ENCODE assay signal across 12 cellular contexts in genomic region chr9:124012368-124013262, GRCh38. TPM values are rescaled to one million over a fixed set of nuclear protein-coding genes. Genes with fewer than 3 reads are reported as not detected.
DNase-seq lines count a peak whose midpoint lies in the region; ATAC-seq, FAIRE-seq and TF ChIP-seq lines count a peak whose summit lies in the region.
"Had no signal": no experiment of that assay in that cellular context is flagged by ENCODE, and none has a peak within 500 bp of the region (broad histone marks: within the 10 kb centered on the region; RNA-seq: fewer than 3 reads in every experiment).

No MANE protein-coding gene starts in this region.

- DNase-seq in GM12865 (ENCODE audit: low read depth) (peak; percentile 49), GM12878 (ENCODE audit: low read depth, low spot score) (no peak), nephron progenitor cell (peak; percentile 44), 8988T (no peak), Calu3 (no peak), NCI-H446 (lab: John Stamatoyannopoulos, UW) (no peak), NCI-H1105 treated with DMSO at 0.1 percent for 48 hours (lab: John Stamatoyannopoulos, UW) (no peak)
- DNase-seq: activated CD4-positive, alpha-beta memory T cell treated with anti-CD3 and anti-CD28 coated beads, Interleukin-2, amount 10 ng/mL, durations not matched to agents 7 days and 5 days; NCI-H2081 treated with DMSO at 0.1 percent for 48 hours; stimulated activated CD4-positive, alpha-beta T cell treated with anti-CD3 and anti-CD28 coated beads, Interleukin-4, amount 100 ng/mL, for 1 hour had no signal

- H3K9me3 ChIP-seq in GM12878 (replicated peaks; ENCODE audit: control insufficient read depth, insufficient read depth, low read length) = no peaks in the 10 kb centered on the region; the same call in 2 of the 3 replicates

- H4K20me1 ChIP-seq in GM12878 (ENCODE audit: control insufficient read depth, insufficient read depth) = 0 out of 2 replicates have a peak, but pooled peaks cover 4% of the 10 kb centered on the region

- TF ChIP-seq POLR2A in GM12878 (IDR thresholded peaks at IDR 0.05; ENCODE audit: low read depth, low read length) = no peak

- WGBS in GM12878 (ENCODE audit: insufficient coverage, insufficient replicate concordance, low lambda C conversion rate, missing lambda C conversion rate) = 16% methylated on average over 61 of the region's 80 CpGs

- no peak overlapping the region for H3K27ac Mint-ChIP-seq in nephron progenitor cell
- no peak overlapping the region for H3K27ac Mint-ChIP-seq in Calu3 (ENCODE audit: unreplicated experiment)
- H3K27ac Mint-ChIP-seq: activated CD4-positive, alpha-beta memory T cell treated with anti-CD3 and anti-CD28 coated beads, Interleukin-2, amount 10 ng/mL, durations not matched to agents 7 days and 5 days had no signal

- ATAC-seq in GM12878 = no peak

- H3K79me2 ChIP-seq in ACC112 (ENCODE audit: control insufficient read depth, insufficient read depth, low read length, unreplicated experiment) (no peaks in the 10 kb centered on the region), GM12878 (ENCODE audit: control insufficient read depth, insufficient read depth, low read length) (no peaks in the 10 kb centered on the region; the same call in 1 of the 2 replicates)

- POLR2A ChIA-PET in GM12878 (lab: Charles Lee) = interaction anchor here (0.6 to 2.2 kb wide), 4 partner anchors 15 to 318 kb away, joined by 3 to 29 read pairs (median 4); no protein-coding TSS in a partner anchor

- no peaks in the 10 kb centered on the region for H3K36me3 Mint-ChIP-seq in nephron progenitor cell (ENCODE audit: low read depth)
- H3K36me3 Mint-ChIP-seq in Calu3 (ENCODE audit: insufficient read depth, unreplicated experiment) = no peaks in the 10 kb centered on the region

- peaks cover 96% of the 10 kb centered on the region for H3K27me3 ChIP-seq in ACC112 (ENCODE audit: insufficient read depth, low read length)
- H3K27me3 ChIP-seq in GM12878 (replicated peaks in 1 of 2; ENCODE audit: control insufficient read depth in 2 of 2, insufficient read depth in 2 of 2, low read length in 1 of 2) = peaks cover 0 to 64% of the 10 kb centered on the region in 2 experiments; a peak in 3 of 4 replicates

- TF ChIP-seq CTCF in GM12865 (IDR thresholded peaks at IDR 0.05; ENCODE audit: insufficient read depth, low read depth, low read length, missing control alignments) (no peak), GM12878 (IDR thresholded peaks at IDR 0.05 in 2 of 3, conservative IDR thresholded peaks at IDR 0.05 in 1 of 3; ENCODE audit: control insufficient read depth in 2 of 3, extremely low read depth in 1 of 3, insufficient read depth in 1 of 3, low read depth in 3 of 3, low read length in 3 of 3) (no peak), nephron progenitor cell (IDR thresholded peaks at IDR 0.05) (no peak), Calu3 (IDR thresholded peaks at IDR 0.05; ENCODE audit: unreplicated experiment) (no peak)

- intact Hi-C loops in GM12878 (cut with micrococcal nuclease; ENCODE audit: unreplicated experiment) (no loop called here), Calu3 (cut with micrococcal nuclease; ENCODE audit: unreplicated experiment) (no loop called here)

- H3K27ac ChIP-seq in ACC112 (ENCODE audit: low read depth, low read length) (no peak overlapping the region), GM12878 (ENCODE audit: control insufficient read depth, insufficient read depth) (no peak overlapping the region)

- in situ Hi-C loops in GM12878 (cut with MboI) = no loop called here

- peak overlapping the region; percentile 76 for H3K4me3 ChIP-seq in ACC112 (ENCODE audit: low read depth, low read length)
- peak overlapping the region; percentile 57 for H3K4me3 ChIP-seq in GM12865 (ENCODE audit: low read depth, low read length)
- H3K4me3 ChIP-seq in GM12878 = peak overlapping the region; percentile 51

- no peaks in the 10 kb centered on the region for H3K36me3 ChIP-seq in ACC112 (ENCODE audit: insufficient read depth, low read length)
- H3K36me3 ChIP-seq in GM12878 (ENCODE audit: control insufficient read depth in 2 of 2, insufficient read depth in 2 of 2, low read length in 1 of 2) = peaks cover 0 to 1% of the 10 kb centered on the region in 2 experiments; a peak in 1 of 4 replicates

- SMC1A ChIA-PET in GM12878 (lab: Charles Lee; ENCODE audit: uncharacterized antibody, unreplicated experiment) = interaction anchor here (1.0 to 2.0 kb wide), 2 partner anchors 8 to 26 kb away, joined by 3 to 14 read pairs; no protein-coding TSS in a partner anchor

- CTCF ChIA-PET in GM12878 (lab: Yijun Ruan, JAX) (interaction anchor here (3.1 kb wide), 1 partner anchor 27 kb away, joined by 11 read pairs; no protein-coding TSS in a partner anchor), Calu3 (lab: Charles Lee) (interaction anchor here (0.6 kb wide), 1 partner anchor 266 kb away, joined by 3 read pairs; no protein-coding TSS in a partner anchor)

- no peak for FAIRE-seq in GM12878 (lab: Jason Lieb, UNC)

- H3K4me2 ChIP-seq in GM12878 (ENCODE audit: control insufficient read depth, insufficient read depth) = peak overlapping the region; percentile 64; the same call in 1 of the 2 replicates

- no peak for TF ChIP-seq EP300 in GM12878 (IDR thresholded peaks at IDR 0.05; ENCODE audit: borderline replicate concordance in 1 of 2, control insufficient read depth in 1 of 2, low read depth in 2 of 2, low read length in 2 of 2)

- no peak overlapping the region for H2AFZ ChIP-seq in ACC112 (ENCODE audit: low read length, unreplicated experiment)
- no peak overlapping the region for H2AFZ ChIP-seq in GM12878 (ENCODE audit: control insufficient read depth, low read depth, low read length)

- no TSS peak for BruUV-seq in GM12878 (replicated peaks; lab: Mats Ljungman, UMichigan)
- BruUV-seq in Calu3 (replicated peaks; lab: Mats Ljungman, UMichigan) = no TSS peak

- H3K9ac ChIP-seq in GM12878 (ENCODE audit: control insufficient read depth, insufficient read depth, low read length) = no peak overlapping the region

- peak overlapping the region; percentile 63 for H3K4me3 Mint-ChIP-seq in nephron progenitor cell
- H3K4me3 Mint-ChIP-seq in Calu3 (ENCODE audit: low read depth, unreplicated experiment) = no peak overlapping the region
- H3K4me3 Mint-ChIP-seq: activated CD4-positive, alpha-beta memory T cell treated with anti-CD3 and anti-CD28 coated beads, Interleukin-2, amount 10 ng/mL, durations not matched to agents 7 days and 5 days had no signal

- H3K4me1 Mint-ChIP-seq in nephron progenitor cell (peaks cover 39% of the 10 kb centered on the region), Calu3 (ENCODE audit: low read depth, unreplicated experiment) (peaks cover 13% of the 10 kb centered on the region)

- RAD21 ChIA-PET in GM12878 (lab: Charles Lee; ENCODE audit: unreplicated experiment) = interaction anchor here (1.1 to 4.3 kb wide), 3 partner anchors 9 to 52 kb away, joined by 4 to 17 read pairs (median 6); no protein-coding TSS in a partner anchor

- H3K27me3 Mint-ChIP-seq in nephron progenitor cell (ENCODE audit: low read depth, poor library complexity) (peaks cover 95% of the 10 kb centered on the region), Calu3 (ENCODE audit: unreplicated experiment) (peaks cover 83% of the 10 kb centered on the region)

- H3K4me1 ChIP-seq in ACC112 (ENCODE audit: control insufficient read depth, insufficient read depth, low read length, unreplicated experiment) (no peaks in the 10 kb centered on the region), GM12878 (ENCODE audit: control insufficient read depth, insufficient read depth, low read length) (peaks cover 18% of the 10 kb centered on the region)

- H3K9me3 Mint-ChIP-seq in nephron progenitor cell = no peaks in the 10 kb centered on the region
- no peaks in the 10 kb centered on the region for H3K9me3 Mint-ChIP-seq in Calu3 (ENCODE audit: low read depth, unreplicated experiment)
- H3K9me3 Mint-ChIP-seq: activated CD4-positive, alpha-beta memory T cell treated with anti-CD3 and anti-CD28 coated beads, Interleukin-2, amount 10 ng/mL, durations not matched to agents 7 days and 5 days had no signal

- no peak for TF ChIP-seq RAD21 in GM12878 (IDR thresholded peaks at IDR 0.05; ENCODE audit: insufficient read depth, low read depth, low read length)

TF ChIP-seq in GM12878, 131 proteins besides CTCF, POLR2A, EP300 and RAD21 (continues in another document):
- TF ChIP-seq BHLHE40 (IDR thresholded peaks at IDR 0.05; ENCODE audit: borderline replicate concordance in 1 of 2, low read depth in 2 of 2, low read length in 1 of 2) (peak in 1 of 2 experiments; percentile 43; a peak in 1 of 4 replicates), IKZF1 (conservative IDR thresholded peaks at IDR 0.05) (peak; percentile 13; the same call in 1 of the 2 replicates), CEBPB (IDR thresholded peaks at IDR 0.05; ENCODE audit: borderline replicate concordance in 1 of 2, low read depth in 2 of 2, low read length in 2 of 2) (no peak)

RNA-seq across cellular contexts. Expression of gene LHX2, which starts 1.0 kb away (rescaled TPM):
- 34.7 and 38.5 TPM in 2 replicates for total RNA-seq in GM12878 (2013; cell fraction: nucleolus; rRNA removed)
- total RNA-seq in GM12878 (2014; rRNA removed) (6.0 and 8.0 TPM in 2 replicates), GM12878 (2014; rRNA removed; fragmentation: Illumina TruSeq; extraction: Trizol) (3.3 TPM in 2 replicates), GM12878 (2021) (9.0 and 10.3 TPM in 2 replicates), Calu3 (2022) (not detected in 2 replicates)
- 1.1 TPM for polyA plus RNA-seq in GM12878 (2011; ENCODE audit: low read depth)
- polyA plus RNA-seq in GM12878 (2011; rRNA removed) (46.5 and 69.8 TPM in 2 replicates), GM12878 (2014; fragmentation: Illumina TruSeq; extraction: Trizol) (3.6 and 6.0 TPM in 2 replicates), GM12878 (2014; fragmentation: Nextera tagmentation; extraction: Ambion mirVana) (1 to 10 TPM in 1 of 2 experiments, under 1 TPM in 1; 0.82 to 2.6 TPM), GM12878 (2014; rRNA removed) (7.6 and 14.2 TPM in 2 replicates), GM12878 (2016; fragmentation: Nextera tagmentation; extraction: Ambion mirVana) (1 to 10 TPM; 2.6 to 4.6 TPM)
- 109 and 126 TPM in 2 replicates for polyA plus RNA-seq in GM12878 (2011; cell fraction: cytosol; rRNA removed)
- polyA plus RNA-seq in GM12878 (2011; cell fraction: nucleus; rRNA removed) = 225 and 243 TPM in 2 replicates
- polyA plus RNA-seq in GM12878 (2012) = 1.7 and 4.5 TPM in 2 replicates
- polyA minus RNA-seq in GM12878 (2011; rRNA and poly(A)+ RNA removed) = 38.6 and 76.6 TPM in 2 replicates
- polyA minus RNA-seq in GM12878 (2011; cell fraction: cytosol; rRNA and poly(A)+ RNA removed) = 49.9 and 53.2 TPM in 2 replicates
- polyA minus RNA-seq in GM12878 (2011; cell fraction: nucleus; rRNA and poly(A)+ RNA removed) = 34.7 and 46.5 TPM in 2 replicates
- total RNA-seq: activated CD4-positive, alpha-beta memory T cell treated with anti-CD3 and anti-CD28 coated beads, Interleukin-2, amount 10 ng/mL, durations not matched to agents 7 days and 5 days; fibroblast of villous mesenchyme had no signal

Comparison
In these comparisons a context has a peak if more than half of its experiments do, and no peak if none do; other contexts are left out.
1. DNase-seq: peak in GM12865 (single experiment) and nephron progenitor cell (single experiment); none in GM12878 (single experiment), 8988T (single experiment), Calu3 (single experiment), NCI-H446 (0 of 2) and NCI-H1105 treated with DMSO at 0.1 percent for 48 hours (single experiment).
2. Peak in every context shown above with its lines, with median percentiles within 50 percentile points of each other: H3K4me3 ChIP-seq.